Comparison of ENCODE assay signal across 8 cellular contexts in genomic region chr9:133040892-133041479, GRCh38. TPM values are rescaled to one million over a fixed set of nuclear protein-coding genes. Genes with fewer than 3 reads are reported as not detected.
DNase-seq lines count a peak whose midpoint lies in the region; ATAC-seq, FAIRE-seq and TF ChIP-seq lines count a peak whose summit lies in the region.
"Not testable (repeated sequence)": the region's sequence is repeated elsewhere in the genome, so short reads cannot be mapped to it uniquely, and the experiment has no call there.

No MANE protein-coding gene starts in this region.

- not testable (repeated sequence) for H2AFZ ChIP-seq in K562 (ENCODE audit: low read depth, low read length)

- H3K27ac ChIP-seq in CD4-positive, alpha-beta T cell (ENCODE audit: low read depth, low read length); K562 (ENCODE audit: extremely low read depth, low read depth, low read length): not testable (repeated sequence)

- POLR2A ChIA-PET in CD4-positive, alpha-beta T cell (lab: Charles Lee) = not testable (repeated sequence)
- POLR2A ChIA-PET in activated CD4-positive, alpha-beta T cell treated with anti-CD3 and anti-CD28 coated beads for 36 hours (lab: Charles Lee) = interaction anchor here (1.5 kb wide), 1 partner anchor 10 kb away, joined by 4 read pairs; the partner anchor contains the start of gene GTF3C5
- POLR2A ChIA-PET in K562 (lab: Yijun Ruan, JAX) = interaction anchor here (1.4 to 2.4 kb wide), 3 partner anchors 10 to 82 kb away, joined by 3 to 15 read pairs (median 3); partner anchors contain the start of gene GTF3C5

- intact Hi-C loops in CD4-positive, alpha-beta T cell (cut with DNase I, micrococcal nuclease) = not testable (repeated sequence)
- intact Hi-C loops in activated CD4-positive, alpha-beta T cell treated with anti-CD3 and anti-CD28 coated beads for 36 hours (cut with DNase I, micrococcal nuclease) = loop anchor here in 1 of 2 experiments (1.0 kb wide), 1 partner anchor 445 kb away; no protein-coding TSS in a partner anchor
- intact Hi-C loops in K562 (cut with micrococcal nuclease) = loop anchor here (5.0 kb wide), 1 partner anchor 106 kb away; no protein-coding TSS in a partner anchor
- intact Hi-C loops in natural killer cell (cut with micrococcal nuclease) = loop anchor here (1.0 kb wide), 1 partner anchor 108 kb away; no protein-coding TSS in a partner anchor

- not testable (repeated sequence) for ATAC-seq in CD4-positive, alpha-beta T cell (ENCODE audit: poor library complexity); activated CD4-positive, alpha-beta T cell treated with anti-CD3 and anti-CD28 coated beads for 36 hours; K562; natural killer cell; stimulated activated naive B cell treated with anti-CD40 and anti-IgM and Interleukin-4, amounts not matched to agents 10 μg/mL and 1 μg/mL and 100 μg/mL, for 72 hours (replicated peaks)

- TF ChIP-seq EP300 in K562 (IDR thresholded peaks at IDR 0.05; ENCODE audit: low read length) = not testable (repeated sequence)

- H3K9me3 ChIP-seq in CD4-positive, alpha-beta T cell (ENCODE audit: control insufficient read depth, low read length); K562 (replicated peaks; ENCODE audit: control insufficient read depth, insufficient read depth, low read depth, low read length): not testable (repeated sequence)

- peak; percentile 53 for TF ChIP-seq CTCF in CD4-positive, alpha-beta T cell (IDR thresholded peaks at IDR 0.05)
- TF ChIP-seq CTCF in HFF-Myc (IDR thresholded peaks at IDR 0.05; ENCODE audit: low read depth, low read length, missing control alignments) (peak; percentile 66), K562 (IDR thresholded peaks at IDR 0.05 in 2 of 3, conservative IDR thresholded peaks at IDR 0.05 in 1 of 3; ENCODE audit: insufficient read depth in 2 of 3, low read depth in 1 of 3, low read length in 3 of 3) (peak; percentile 59 to 69 (median 60)), natural killer cell (IDR thresholded peaks at IDR 0.05) (peak; percentile 62)

- H3K36me3 Mint-ChIP-seq in CD4-positive, alpha-beta T cell (ENCODE audit: low read depth) = peaks cover 51% of the 10 kb centered on the region
- H3K36me3 Mint-ChIP-seq in activated CD4-positive, alpha-beta T cell treated with anti-CD3 and anti-CD28 coated beads for 36 hours (ENCODE audit: low read depth) = peaks cover 29% of the 10 kb centered on the region
- H3K36me3 Mint-ChIP-seq in natural killer cell = not testable (repeated sequence)
- peaks cover 20 to 50% of the 10 kb centered on the region in 2 donors for H3K36me3 Mint-ChIP-seq in stimulated activated naive B cell treated with anti-CD40 and anti-IgM and Interleukin-4, amounts not matched to agents 10 μg/mL and 1 μg/mL and 100 μg/mL, for 72 hours

- peak; percentile 47 to 81 for TF ChIP-seq RAD21 in K562 (CRISPR knock-in tag; conservative IDR thresholded peaks at IDR 0.05 in 1 of 2, IDR thresholded peaks at IDR 0.05 in 1 of 2)

- peaks cover 19% of the 10 kb centered on the region for H3K4me1 Mint-ChIP-seq in CD4-positive, alpha-beta T cell (ENCODE audit: low read depth)
- H3K4me1 Mint-ChIP-seq in activated CD4-positive, alpha-beta T cell treated with anti-CD3 and anti-CD28 coated beads for 36 hours = not testable (repeated sequence)
- peaks cover 28 to 33% of the 10 kb centered on the region in 2 donors for H3K4me1 Mint-ChIP-seq in natural killer cell
- peaks cover 13 to 16% of the 10 kb centered on the region in 2 donors for H3K4me1 Mint-ChIP-seq in stimulated activated naive B cell treated with anti-CD40 and anti-IgM and Interleukin-4, amounts not matched to agents 10 μg/mL and 1 μg/mL and 100 μg/mL, for 72 hours

- not testable (repeated sequence) for TF ChIP-seq POLR2A in K562 (conservative IDR thresholded peaks at IDR 0.05)

- not testable (repeated sequence) for H3K27me3 ChIP-seq in CD4-positive, alpha-beta T cell (ENCODE audit: control insufficient read depth, insufficient read depth, low read length); K562 (ENCODE audit: control insufficient read depth in 2 of 2, insufficient read depth in 2 of 2, low read length in 2 of 2)

- DNase-seq in CD4-positive, alpha-beta T cell = peak in 8 of 10 experiments; percentile 19 to 49 (median 32)
- not testable (repeated sequence) for DNase-seq in HFF-Myc (ENCODE audit: extremely low read depth, low read depth); natural killer cell
- DNase-seq in NCI-H748 (lab: John Stamatoyannopoulos, UW; ENCODE audit: unreplicated experiment) (peak; percentile 46), K562 (ENCODE audit: extremely low read depth in 1 of 4, low spot score in 3 of 4) (peak in 1 of 4 experiments; percentile 62), glomerular visceral epithelial cell (ENCODE audit: extremely low spot score) (peak; percentile 37)
- peak; percentile 69 for DNase-seq in activated CD4-positive, alpha-beta T cell treated with anti-CD3 and anti-CD28 coated beads for 36 hours
- peak; percentile 24 for DNase-seq in stimulated activated naive B cell treated with anti-CD40 and anti-IgM and Interleukin-4, amounts not matched to agents 10 μg/mL and 1 μg/mL and 100 μg/mL, for 72 hours

- peaks cover 57% of the 10 kb centered on the region for H3K79me2 ChIP-seq in K562 (ENCODE audit: control insufficient read depth, insufficient read depth, low read length)

- not testable (repeated sequence) for H3K9ac ChIP-seq in K562 (ENCODE audit: insufficient read depth in 1 of 2, low read depth in 2 of 2, low read length in 2 of 2)

- H3K4me3 ChIP-seq in HFF-Myc (replicated peaks; ENCODE audit: low read depth, low read length); K562: not testable (repeated sequence)

- H3K4me1 ChIP-seq in K562 (replicated peaks in 1 of 2; ENCODE audit: control insufficient read depth in 2 of 2, insufficient read depth in 2 of 2, low read length in 2 of 2) = not testable (repeated sequence)

- H4K20me1 ChIP-seq in K562 (replicated peaks; ENCODE audit: control insufficient read depth, insufficient read depth, low read length) = peaks cover 13% of the 10 kb centered on the region

- 75% methylated on average over 12 of the region's 12 CpGs for WGBS in K562 (ENCODE audit: insufficient coverage, low coverage, missing lambda C conversion rate)

- BruUV-seq in K562 (replicated peaks; lab: Mats Ljungman, UMichigan) = not testable (repeated sequence)

- CTCF ChIA-PET in CD4-positive, alpha-beta T cell (lab: Charles Lee) = interaction anchor here (1.4 to 2.2 kb wide), 2 partner anchors 19 to 109 kb away, joined by 5 to 7 read pairs; no protein-coding TSS in a partner anchor
- CTCF ChIA-PET in activated CD4-positive, alpha-beta T cell treated with anti-CD3 and anti-CD28 coated beads for 36 hours (lab: Charles Lee) = interaction anchor here (1.0 to 2.8 kb wide), 3 partner anchors 9 to 56 kb away, joined by 3 to 13 read pairs (median 6); partner anchors contain the start of gene GTF3C5
- CTCF ChIA-PET in K562 (lab: Yijun Ruan, JAX; ENCODE audit: low intra/inter-chr PET ratio) = interaction anchor here (0.5 to 1.9 kb wide), 3 partner anchors 73 to 109 kb away, joined by 3 to 7 read pairs (median 3); no protein-coding TSS in a partner anchor

- H3K27me3 Mint-ChIP-seq in CD4-positive, alpha-beta T cell; activated CD4-positive, alpha-beta T cell treated with anti-CD3 and anti-CD28 coated beads for 36 hours; natural killer cell (ENCODE audit: low read depth in 2 of 2); stimulated activated naive B cell treated with anti-CD40 and anti-IgM and Interleukin-4, amounts not matched to agents 10 μg/mL and 1 μg/mL and 100 μg/mL, for 72 hours: not testable (repeated sequence)

- H3K4me3 Mint-ChIP-seq in CD4-positive, alpha-beta T cell; activated CD4-positive, alpha-beta T cell treated with anti-CD3 and anti-CD28 coated beads for 36 hours; natural killer cell; stimulated activated naive B cell treated with anti-CD40 and anti-IgM and Interleukin-4, amounts not matched to agents 10 μg/mL and 1 μg/mL and 100 μg/mL, for 72 hours: not testable (repeated sequence)

- FAIRE-seq in K562 (lab: Jason Lieb, UNC) = peak; percentile 44

- H3K36me3 ChIP-seq in K562 (ENCODE audit: control insufficient read depth, insufficient read depth, low read length) = peaks cover 79% of the 10 kb centered on the region

- not testable (repeated sequence) for H3K27ac Mint-ChIP-seq in CD4-positive, alpha-beta T cell; activated CD4-positive, alpha-beta T cell treated with anti-CD3 and anti-CD28 coated beads for 36 hours; stimulated activated naive B cell treated with anti-CD40 and anti-IgM and Interleukin-4, amounts not matched to agents 10 μg/mL and 1 μg/mL and 100 μg/mL, for 72 hours
- H3K27ac Mint-ChIP-seq in natural killer cell = peak overlapping the region in 1 of 2 donors; percentile 69

- H3K9me1 ChIP-seq in K562 (ENCODE audit: control insufficient read depth, insufficient read depth, low read length) = not testable (repeated sequence)

- H3K9me3 Mint-ChIP-seq in CD4-positive, alpha-beta T cell; activated CD4-positive, alpha-beta T cell treated with anti-CD3 and anti-CD28 coated beads for 36 hours (ENCODE audit: low read depth); natural killer cell; stimulated activated naive B cell treated with anti-CD40 and anti-IgM and Interleukin-4, amounts not matched to agents 10 μg/mL and 1 μg/mL and 100 μg/mL, for 72 hours: not testable (repeated sequence)

- H3K4me2 ChIP-seq in K562 (ENCODE audit: insufficient read depth, low read length) = not testable (repeated sequence)

- in situ Hi-C loops in K562 (cut with MboI) = not testable (repeated sequence)

RNA-seq across cellular contexts. Expression of gene GTF3C5, which starts 10.2 kb away (rescaled TPM):
- total RNA-seq in CD4-positive, alpha-beta T cell = 10 to 100 TPM; 49.0 to 52.4 TPM
- 10 to 100 TPM; 81.3 to 84.5 TPM for total RNA-seq in activated CD4-positive, alpha-beta T cell treated with anti-CD3 and anti-CD28 coated beads for 36 hours
- 66.1 and 166 TPM in 2 replicates for total RNA-seq in K562 (2011; cell fraction: chromatin; rRNA removed; ENCODE audit: low replicate concordance)
- 99.4 and 113 TPM in 2 replicates for total RNA-seq in K562 (2011; cell fraction: nucleolus; rRNA removed)
- total RNA-seq in K562 (2011; cell fraction: nucleoplasm; rRNA removed) = 67.0 and 84.1 TPM in 2 replicates
- 118 and 134 TPM in 2 replicates for total RNA-seq in K562 (2014; rRNA removed)
- total RNA-seq in K562 (2014; rRNA removed; fragmentation: Illumina TruSeq; extraction: Trizol) = 43.2 and 58.5 TPM in 2 replicates
- 80.7 and 83.7 TPM in 2 replicates for total RNA-seq in K562 (2015; rRNA removed; fragmentation: Illumina TruSeq; extraction: Trizol)
- total RNA-seq in K562 (2021) = 106 and 110 TPM in 2 replicates
- 80.2 TPM in 2 replicates for polyA plus RNA-seq in K562 (2011; rRNA removed)
- 88.7 and 143 TPM in 2 replicates for polyA plus RNA-seq in K562 (2011; cell fraction: cytosol; rRNA removed)
- 254 and 348 TPM in 2 replicates for polyA plus RNA-seq in K562 (2011; cell fraction: nucleus; rRNA removed)
- polyA plus RNA-seq in K562 (2012) = 75.0 and 82.6 TPM in 2 replicates
- polyA plus RNA-seq in K562 (2014; fragmentation: Illumina TruSeq; extraction: Trizol) = 105 and 107 TPM in 2 replicates
- 1 to 10 TPM; 3.8 to 8.4 TPM for polyA plus RNA-seq in K562 (2014; fragmentation: Nextera tagmentation; extraction: Ambion mirVana)
- 95.1 and 107 TPM in 2 replicates for polyA plus RNA-seq in K562 (2014; rRNA removed)
- polyA minus RNA-seq in K562 (2011; rRNA and poly(A)+ RNA removed) = 52.2 and 85.8 TPM in 2 replicates
- 57.6 and 64.2 TPM in 2 replicates for polyA minus RNA-seq in K562 (2011; cell fraction: cytosol; rRNA and poly(A)+ RNA removed)
- polyA minus RNA-seq in K562 (2011; cell fraction: nucleus; rRNA and poly(A)+ RNA removed) = 59.4 and 67.3 TPM in 2 replicates
- total RNA-seq in natural killer cell = 10 to 100 TPM; 52.6 to 69.2 (median 60.4) TPM

RNA-seq across cellular contexts. Expression of gene CEL, which starts 20.8 kb away (rescaled TPM):
- under 1 TPM; 0.16 to 0.39 TPM for total RNA-seq in CD4-positive, alpha-beta T cell
- 1 to 10 TPM in 1 of 2 experiments, under 1 TPM in 1; 0.98 to 1.2 TPM for total RNA-seq in activated CD4-positive, alpha-beta T cell treated with anti-CD3 and anti-CD28 coated beads for 36 hours
- 2.0 and 6.1 TPM in 2 replicates for total RNA-seq in K562 (2011; cell fraction: chromatin; rRNA removed; ENCODE audit: low replicate concordance)
- 2.8 and 3.8 TPM in 2 replicates for total RNA-seq in K562 (2011; cell fraction: nucleolus; rRNA removed)
- total RNA-seq in K562 (2011; cell fraction: nucleoplasm; rRNA removed) = 2.3 TPM in 2 replicates
- total RNA-seq in K562 (2014; rRNA removed) (0.09 and 0.45 TPM in 2 replicates), K562 (2014; rRNA removed; fragmentation: Illumina TruSeq; extraction: Trizol) (0.15 and 0.16 TPM in 2 replicates), K562 (2015; rRNA removed; fragmentation: Illumina TruSeq; extraction: Trizol) (0.51 and 0.53 TPM in 2 replicates), K562 (2021) (3.0 and 4.0 TPM in 2 replicates), natural killer cell (under 1 TPM; 0.18 to 0.68 (median 0.42) TPM)
- polyA plus RNA-seq in K562 (2011; rRNA removed) (0.46 and 0.65 TPM in 2 replicates), K562 (2014; fragmentation: Illumina TruSeq; extraction: Trizol) (0.62 and 0.91 TPM in 2 replicates), K562 (2014; fragmentation: Nextera tagmentation; extraction: Ambion mirVana) (not detected), K562 (2014; rRNA removed) (0.57 and 0.77 TPM in 2 replicates)
- polyA plus RNA-seq in K562 (2011; cell fraction: cytosol; rRNA removed) = 0.32 and 0.43 TPM in 2 replicates
- 2.8 and 6.2 TPM in 2 replicates for polyA plus RNA-seq in K562 (2011; cell fraction: nucleus; rRNA removed)
- 0.77 and 2.3 TPM in 2 replicates for polyA plus RNA-seq in K562 (2012)
- polyA minus RNA-seq in K562 (2011; rRNA and poly(A)+ RNA removed) = 0.14 and 0.21 TPM in 2 replicates
- polyA minus RNA-seq in K562 (2011; cell fraction: cytosol; rRNA and poly(A)+ RNA removed) = not detected in 2 replicates
- 0.54 and 0.89 TPM in 2 replicates for polyA minus RNA-seq in K562 (2011; cell fraction: nucleus; rRNA and poly(A)+ RNA removed)
